17 cellular contexts compared by ENCODE assay signal in genomic region chr19:2989236-2989946, GRCh38. TPM values are rescaled to one million over a fixed set of nuclear protein-coding genes. Genes with fewer than 3 reads are reported as not detected.
DNase-seq lines count a peak whose midpoint lies in the region; FAIRE-seq and TF ChIP-seq lines count a peak whose summit lies in the region.
"Had no signal": no experiment of that assay in that cellular context is flagged by ENCODE, and none has a peak within 500 bp of the region (broad histone marks: within the 10 kb centered on the region; RNA-seq: fewer than 3 reads in every experiment).

No MANE protein-coding gene starts in this region.

- H3K9me3 ChIP-seq in H1 (ENCODE audit: insufficient read depth in 2 of 2, low read depth in 1 of 2, low read length in 1 of 2) (no peaks in the 10 kb centered on the region), osteoblast (ENCODE audit: low read depth, low read length) (no peaks in the 10 kb centered on the region)
- H3K9me3 ChIP-seq: BLaER1 treated with 17β-estradiol and CSF1 and Interleukin-3, amounts not matched to agents 10 nM and 100 nM had no signal

- no peak overlapping the region for H3K4me3 ChIP-seq in H7 (ENCODE audit: insufficient read depth, low read depth, low read length)
- H3K4me3 ChIP-seq in H1 (ENCODE audit: extremely low read depth in 1 of 4, insufficient read depth in 2 of 4, low read depth in 3 of 4, low read length in 4 of 4): no peak overlapping the region
- H3K4me3 ChIP-seq in osteoblast (ENCODE audit: insufficient read depth, low read length): no peak overlapping the region
- H3K4me3 ChIP-seq: BLaER1 treated with 17β-estradiol and CSF1 and Interleukin-3, amounts not matched to agents 10 nM and 100 nM had no signal

- H2BK15ac ChIP-seq in H1 (ENCODE audit: low read length): no peak overlapping the region

- TF ChIP-seq CTCF in H1 (IDR thresholded peaks at IDR 0.05; ENCODE audit: control extremely low read depth in 1 of 3, insufficient read depth in 1 of 3, low read depth in 1 of 3, low read length in 3 of 3) (no peak), osteoblast (IDR thresholded peaks at IDR 0.05; ENCODE audit: extremely low read depth, low read depth, low read length) (no peak)

- H4K91ac ChIP-seq in H1 (replicated peaks; ENCODE audit: insufficient read length, low read length): peak overlapping the region; percentile 56

- TF ChIP-seq EP300 in H1 (IDR thresholded peaks at IDR 0.05; ENCODE audit: borderline replicate concordance in 1 of 2, low read depth in 2 of 2, low read length in 2 of 2): no peak

- no peak overlapping the region for H3K56ac ChIP-seq in H1 (replicated peaks; ENCODE audit: insufficient read length, low read depth, low read length)

- H3K4me1 ChIP-seq in H1 (replicated peaks in 1 of 4; ENCODE audit: control insufficient read depth in 3 of 4, insufficient read depth in 4 of 4, low read length in 3 of 4): peaks cover 3 to 19% (median 11%) of the 10 kb centered on the region in 4 experiments
- no peaks in the 10 kb centered on the region for H3K4me1 ChIP-seq in osteoblast (ENCODE audit: insufficient read depth, low read length)

- no peak overlapping the region for H4K5ac ChIP-seq in H1 (ENCODE audit: insufficient read length, low read depth, low read length)

- FAIRE-seq in H1 (lab: Jason Lieb, UNC): no peak
- FAIRE-seq: G401.6, GM12891, GM18507 had no signal

- H4K8ac ChIP-seq in H1 (ENCODE audit: extremely low read depth, insufficient read depth, low read length): no peak overlapping the region

- no peak overlapping the region for H2BK20ac ChIP-seq in H1 (ENCODE audit: low read length)

- H2BK12ac ChIP-seq in H1 (ENCODE audit: low read depth, low read length): no peak overlapping the region

- H2BK5ac ChIP-seq in H1 (ENCODE audit: low read depth, low read length): no peak overlapping the region

- no peaks in the 10 kb centered on the region for H3K79me1 ChIP-seq in H1 (ENCODE audit: low read depth, low read length)

- H3K9ac ChIP-seq in H1 (replicated peaks in 1 of 4; ENCODE audit: extremely low read depth in 1 of 4, low read depth in 3 of 4, low read length in 3 of 4): no peak overlapping the region
- H3K9ac ChIP-seq: BLaER1 treated with 17β-estradiol and CSF1 and Interleukin-3, amounts not matched to agents 10 nM and 100 nM had no signal

- H3K36me3 ChIP-seq in H7 (replicated peaks; ENCODE audit: control insufficient read depth, insufficient read depth, low read length) (no peaks in the 10 kb centered on the region), H1 (ENCODE audit: control insufficient read depth in 2 of 4, insufficient read depth in 4 of 4, low read length in 3 of 4) (no peaks in the 10 kb centered on the region), osteoblast (ENCODE audit: insufficient read depth, low read length) (no peaks in the 10 kb centered on the region)
- H3K36me3 ChIP-seq: BLaER1 treated with 17β-estradiol and CSF1 and Interleukin-3, amounts not matched to agents 10 nM and 100 nM had no signal

- H3K23me2 ChIP-seq in H1 (ENCODE audit: low read depth, low read length): peaks cover 2% of the 10 kb centered on the region; the same call in 1 of the 2 replicates

- no peak overlapping the region for H2AK5ac ChIP-seq in H1 (ENCODE audit: low read depth, low read length)

- POLR2A ChIA-PET in H1 (lab: Charles Lee; ENCODE audit: partially characterized antibody): interaction anchor here (1.2 to 1.7 kb wide), 2 partner anchors 13 to 22 kb away, joined by 3 read pairs; partner anchors contain the start of gene TLE6

- TF ChIP-seq RAD21 in H1 (IDR thresholded peaks at IDR 0.05 in 1 of 2, conservative IDR thresholded peaks at IDR 0.05 in 1 of 2; ENCODE audit: low read depth in 2 of 2, low read length in 2 of 2): no peak

- no peaks in the 10 kb centered on the region for H3K79me2 ChIP-seq in H1 (ENCODE audit: control insufficient read depth in 1 of 2, insufficient read depth in 2 of 2, low read length in 2 of 2)
- H3K79me2 ChIP-seq in osteoblast (ENCODE audit: insufficient read depth, low read length): no peaks in the 10 kb centered on the region

- H4K20me1 ChIP-seq in H1 (replicated peaks in 1 of 2; ENCODE audit: control insufficient read depth in 1 of 2, insufficient read depth in 2 of 2, low read length in 2 of 2) (no peaks in the 10 kb centered on the region), osteoblast (ENCODE audit: insufficient read depth, low read length) (no peaks in the 10 kb centered on the region)
- H4K20me1 ChIP-seq: BLaER1 treated with 17β-estradiol and CSF1 and Interleukin-3, amounts not matched to agents 10 nM and 100 nM had no signal

- 86% methylated on average over 15 of the region's 15 CpGs; no CpG with 5 or more reads in 1 of the 2 experiments for WGBS in H1 (ENCODE audit: extremely low coverage in 1 of 2, insufficient coverage in 1 of 2, insufficient read length in 1 of 2, insufficient replicate concordance in 2 of 2, low coverage in 1 of 2, low lambda C conversion rate in 2 of 2, missing lambda C conversion rate in 1 of 2), 2 experiments

- TF ChIP-seq POLR2A in H1 (IDR thresholded peaks at IDR 0.05; ENCODE audit: control extremely low read depth in 1 of 2, low read depth in 2 of 2, low read length in 2 of 2): no peak

- CTCF ChIA-PET in H1 (lab: Charles Lee; ENCODE audit: partially characterized antibody): interaction anchor here (0.5 to 1.8 kb wide), 4 partner anchors 12 to 330 kb away, joined by 3 to 4 read pairs (median 3); no protein-coding TSS in a partner anchor

- H2AFZ ChIP-seq in H1 (ENCODE audit: low read length) (no peak overlapping the region), osteoblast (ENCODE audit: low read length) (no peak overlapping the region)

- no peaks in the 10 kb centered on the region; the same call in 1 of the 2 replicates for H3K27me3 ChIP-seq in H7 (ENCODE audit: control insufficient read depth, insufficient read depth, low read length)
- H3K27me3 ChIP-seq in H1 (replicated peaks in 1 of 4; ENCODE audit: control insufficient read depth in 3 of 4, extremely low read depth in 1 of 4, insufficient read depth in 3 of 4, low read length in 3 of 4): no peaks in the 10 kb centered on the region; a peak in 1 of 7 replicates
- peaks cover 9% of the 10 kb centered on the region for H3K27me3 ChIP-seq in osteoblast (ENCODE audit: insufficient read depth, low read length)

- H3K4me2 ChIP-seq in H1 (ENCODE audit: insufficient read depth in 1 of 2, low read depth in 2 of 2, low read length in 2 of 2): no peak overlapping the region
- no peak overlapping the region for H3K4me2 ChIP-seq in osteoblast (ENCODE audit: insufficient read depth, low read length)

- H3K23ac ChIP-seq in H1 (ENCODE audit: insufficient read length): no peak overlapping the region

- DNase-seq in D341Med (ENCODE audit: low spot score) (peak; percentile 22), H7 (peak; percentile 32), H1 (ENCODE audit: low read depth in 1 of 2, low spot score in 2 of 2) (no peak), osteoblast (ENCODE audit: insufficient read length, low spot score, missing footprints) (peak; percentile 43), HUDEP-2 (lab: John Stamatoyannopoulos, UW; ENCODE audit: unreplicated experiment in 76 of 76) (no peak), RPMI8226 (no peak), NCI-H2227 (lab: John Stamatoyannopoulos, UW; ENCODE audit: unreplicated experiment) (no peak)
- DNase-seq: Calu3; CD8-positive, alpha-beta T cell; DMS 273 treated with DMSO at 0.1 percent for 48 hours; DMS53; DND-41; EL had no signal

- no peak overlapping the region for H3K14ac ChIP-seq in H1 (ENCODE audit: insufficient read length)

- H2BK120ac ChIP-seq in H1 (replicated peaks; ENCODE audit: low read depth, low read length): no peak overlapping the region

- no peak overlapping the region for H3K4ac ChIP-seq in H1 (replicated peaks; ENCODE audit: insufficient read length, low read depth, low read length)

- H3K18ac ChIP-seq in H1 (ENCODE audit: extremely low read depth, low read length): no peak overlapping the region

- H3K27ac ChIP-seq in H1 (ENCODE audit: low read depth, low read length) (no peak overlapping the region), osteoblast (ENCODE audit: low read depth, low read length) (no peak overlapping the region)
- H3K27ac ChIP-seq: BLaER1 treated with 17β-estradiol and CSF1 and Interleukin-3, amounts not matched to agents 10 nM and 100 nM had no signal

RNA-seq across cellular contexts. Expression of gene TLE6, which starts 12.0 kb away (rescaled TPM):
- total RNA-seq in H7 (2014; rRNA removed; shearing (Covaris generic)): 10.4 and 14.2 TPM in 2 replicates
- 1.8 and 2.5 TPM in 2 replicates for total RNA-seq in H1 (2021; fragmentation: NEBNext Ultra II Directional; extraction: Animal tissue kit (Norgen Biotek cat#: 25700))
- 2.9 and 3.4 TPM in 2 replicates for polyA plus RNA-seq in H1 (2011; rRNA removed)
- 4.1 TPM for polyA plus RNA-seq in H1 (2011; cell fraction: cytosol; rRNA removed)
- 8.6 TPM for polyA plus RNA-seq in H1 (2011; cell fraction: nucleus; rRNA removed)
- 1.5 to 2.8 TPM (median 2.3 TPM) in 4 replicates for polyA plus RNA-seq in H1 (2012, experiment 1 of 2)
- 1.7 TPM for polyA plus RNA-seq in H1 (2012, experiment 2 of 2)
- 2.5 TPM for polyA plus RNA-seq in H1 (2013, experiment 1 of 2)
- 2.4 TPM for polyA plus RNA-seq in H1 (2013, experiment 2 of 2)
- 1.3 and 1.5 TPM in 2 replicates for polyA minus RNA-seq in H1 (2011; rRNA and poly(A)+ RNA removed)
- 2.2 TPM for polyA minus RNA-seq in H1 (2011; cell fraction: cytosol; rRNA and poly(A)+ RNA removed)
- 2.4 TPM for polyA minus RNA-seq in H1 (2011; cell fraction: nucleus; rRNA and poly(A)+ RNA removed)
- total RNA-seq in osteoblast: under 0.01 and 0.72 TPM in 2 replicates
- total RNA-seq: CD8-positive, alpha-beta T cell had no signal

RNA-seq across cellular contexts. Expression of gene TLE2, which starts 39.7 kb away (rescaled TPM):
- total RNA-seq in H7 (2014; rRNA removed; shearing (Covaris generic)): 9.6 and 18.7 TPM in 2 replicates
- 11.5 and 12.5 TPM in 2 replicates for total RNA-seq in H1 (2021; fragmentation: NEBNext Ultra II Directional; extraction: Animal tissue kit (Norgen Biotek cat#: 25700))
- 8.0 and 12.7 TPM in 2 replicates for polyA plus RNA-seq in H1 (2011; rRNA removed)
- 8.4 TPM for polyA plus RNA-seq in H1 (2011; cell fraction: cytosol; rRNA removed)
- polyA plus RNA-seq in H1 (2011; cell fraction: nucleus; rRNA removed): 24.8 TPM
- polyA plus RNA-seq in H1 (2012, experiment 1 of 2): 7.6 to 12.3 TPM (median 10.7 TPM) in 4 replicates
- 8.3 TPM for polyA plus RNA-seq in H1 (2012, experiment 2 of 2)
- polyA plus RNA-seq in H1 (2013, experiment 1 of 2): 19.4 TPM
- 19.1 TPM for polyA plus RNA-seq in H1 (2013, experiment 2 of 2)
- polyA minus RNA-seq in H1 (2011; rRNA and poly(A)+ RNA removed): 2.6 and 3.4 TPM in 2 replicates
- 6.7 TPM for polyA minus RNA-seq in H1 (2011; cell fraction: cytosol; rRNA and poly(A)+ RNA removed)
- 6.8 TPM for polyA minus RNA-seq in H1 (2011; cell fraction: nucleus; rRNA and poly(A)+ RNA removed)
- 2.4 and 5.1 TPM in 2 replicates for total RNA-seq in osteoblast

RNA-seq across cellular contexts. Expression of gene ZNF77, which starts 44.6 kb away (rescaled TPM):
- 4.6 and 5.5 TPM in 2 replicates for total RNA-seq in H7 (2014; rRNA removed; shearing (Covaris generic))
- total RNA-seq in H1 (2021; fragmentation: NEBNext Ultra II Directional; extraction: Animal tissue kit (Norgen Biotek cat#: 25700)): 3.7 and 4.7 TPM in 2 replicates
- 2.3 and 2.9 TPM in 2 replicates for polyA plus RNA-seq in H1 (2011; rRNA removed)
- polyA plus RNA-seq in H1 (2011; cell fraction: cytosol; rRNA removed): 4.4 TPM
- polyA plus RNA-seq in H1 (2011; cell fraction: nucleus; rRNA removed): 2.8 TPM
- 3.6 to 4.5 TPM (median 4.0 TPM) in 4 replicates for polyA plus RNA-seq in H1 (2012, experiment 1 of 2)
- polyA plus RNA-seq in H1 (2012, experiment 2 of 2): 0.59 TPM
- polyA plus RNA-seq in H1 (2013, experiment 1 of 2): 2.5 TPM
- polyA plus RNA-seq in H1 (2013, experiment 2 of 2): 2.9 TPM
- polyA minus RNA-seq in H1 (2011; rRNA and poly(A)+ RNA removed): 9.3 and 9.9 TPM in 2 replicates
- 3.3 TPM for polyA minus RNA-seq in H1 (2011; cell fraction: cytosol; rRNA and poly(A)+ RNA removed)
- 5.5 TPM for polyA minus RNA-seq in H1 (2011; cell fraction: nucleus; rRNA and poly(A)+ RNA removed)
- 3.5 and 5.8 TPM in 2 replicates for total RNA-seq in osteoblast

Comparison
In these comparisons a context has a peak if more than half of its experiments do, and no peak if none do; other contexts are left out.
1. DNase-seq: peak in D341Med (single experiment), H7 (single experiment) and osteoblast (single experiment); none in H1 (0 of 2), HUDEP-2 (0 of 76), RPMI8226 (single experiment) and NCI-H2227 (single experiment).